Comparison of ENCODE assay signal across 8 cellular contexts in genomic region chr17:74779948-74780400, GRCh38. TPM values are rescaled to one million over a fixed set of nuclear protein-coding genes. Genes with fewer than 3 reads are reported as not detected.
DNase-seq lines count a peak whose midpoint lies in the region; ATAC-seq and TF ChIP-seq lines count a peak whose summit lies in the region.

No MANE protein-coding gene starts in this region.

- intact Hi-C loops in activated CD4-positive, alpha-beta T cell treated with anti-CD3 and anti-CD28 coated beads, Interleukin-2, amount 10 ng/mL, durations not matched to agents 24 days and 14 days (cut with micrococcal nuclease): loop anchor here (5.0 kb wide), 1 partner anchor 92 kb away; the partner anchor contains the start of gene FDXR
- intact Hi-C loops in Right ventricle myocardium superior (cut with DNase I): no loop called here
- intact Hi-C loops in posterior cingulate gyrus (cut with DNase I): no loop called here

- in situ Hi-C loops in GM13976 (cut with MboI; ENCODE audit: low sequenced_read_pairs, unreplicated experiment): no loop called here

- ATAC-seq in HG03139 (IDR thresholded peaks at IDR 0.05; ENCODE audit: unreplicated experiment): peak; percentile 38
- ATAC-seq in Right ventricle myocardium superior (ENCODE audit: poor library complexity): peak; percentile 20
- peak; percentile 91 for ATAC-seq in stimulated activated memory B cell treated with anti-CD40 and anti-IgM and Interleukin-4, amounts not matched to agents 10 μg/mL and 1 μg/mL and 100 μg/mL, for 72 hours

- H3K27me3 Mint-ChIP-seq in activated CD4-positive, alpha-beta T cell treated with anti-CD3 and anti-CD28 coated beads, Interleukin-2, amount 10 ng/mL, durations not matched to agents 24 days and 14 days: no peaks in the 10 kb centered on the region
- no peaks in the 10 kb centered on the region for H3K27me3 Mint-ChIP-seq in stimulated activated memory B cell treated with anti-CD40 and anti-IgM and Interleukin-4, amounts not matched to agents 10 μg/mL and 1 μg/mL and 100 μg/mL, for 72 hours

- H3K4me1 Mint-ChIP-seq in activated CD4-positive, alpha-beta T cell treated with anti-CD3 and anti-CD28 coated beads, Interleukin-2, amount 10 ng/mL, durations not matched to agents 24 days and 14 days: peaks cover 57% of the 10 kb centered on the region
- H3K4me1 Mint-ChIP-seq in stimulated activated memory B cell treated with anti-CD40 and anti-IgM and Interleukin-4, amounts not matched to agents 10 μg/mL and 1 μg/mL and 100 μg/mL, for 72 hours: peaks cover 72% of the 10 kb centered on the region

- H3K36me3 Mint-ChIP-seq in activated CD4-positive, alpha-beta T cell treated with anti-CD3 and anti-CD28 coated beads, Interleukin-2, amount 10 ng/mL, durations not matched to agents 24 days and 14 days (ENCODE audit: low read depth): peaks cover 21% of the 10 kb centered on the region
- peaks cover 19% of the 10 kb centered on the region for H3K36me3 Mint-ChIP-seq in stimulated activated memory B cell treated with anti-CD40 and anti-IgM and Interleukin-4, amounts not matched to agents 10 μg/mL and 1 μg/mL and 100 μg/mL, for 72 hours

- TF ChIP-seq CTCF in GM13976 (IDR thresholded peaks at IDR 0.05; ENCODE audit: borderline replicate concordance, control extremely low read depth, extremely low read depth, insufficient read depth, missing control alignments): no peak

- DNase-seq in GM13976 (ENCODE audit: low spot score): peak; percentile 69
- DNase-seq in activated CD4-positive, alpha-beta T cell treated with anti-CD3 and anti-CD28 coated beads, Interleukin-2, amount 10 ng/mL, durations not matched to agents 24 days and 14 days: peak; percentile 92
- peak; percentile 77 for DNase-seq in Right ventricle myocardium superior
- DNase-seq in D341Med (ENCODE audit: low spot score): no peak
- DNase-seq in NCI-H2196 treated with DMSO at 0.1 percent for 48 hours (lab: John Stamatoyannopoulos, UW; ENCODE audit: unreplicated experiment): no peak
- no peak for DNase-seq in posterior cingulate gyrus

- H3K4me3 Mint-ChIP-seq in activated CD4-positive, alpha-beta T cell treated with anti-CD3 and anti-CD28 coated beads, Interleukin-2, amount 10 ng/mL, durations not matched to agents 24 days and 14 days: peak overlapping the region; percentile 78
- peak overlapping the region; percentile 51 for H3K4me3 Mint-ChIP-seq in stimulated activated memory B cell treated with anti-CD40 and anti-IgM and Interleukin-4, amounts not matched to agents 10 μg/mL and 1 μg/mL and 100 μg/mL, for 72 hours

- peak overlapping the region; percentile 98 for H3K27ac Mint-ChIP-seq in activated CD4-positive, alpha-beta T cell treated with anti-CD3 and anti-CD28 coated beads, Interleukin-2, amount 10 ng/mL, durations not matched to agents 24 days and 14 days
- peak overlapping the region; percentile 77 for H3K27ac Mint-ChIP-seq in stimulated activated memory B cell treated with anti-CD40 and anti-IgM and Interleukin-4, amounts not matched to agents 10 μg/mL and 1 μg/mL and 100 μg/mL, for 72 hours

- H3K9me3 Mint-ChIP-seq in activated CD4-positive, alpha-beta T cell treated with anti-CD3 and anti-CD28 coated beads, Interleukin-2, amount 10 ng/mL, durations not matched to agents 24 days and 14 days: no peaks in the 10 kb centered on the region
- H3K9me3 Mint-ChIP-seq in stimulated activated memory B cell treated with anti-CD40 and anti-IgM and Interleukin-4, amounts not matched to agents 10 μg/mL and 1 μg/mL and 100 μg/mL, for 72 hours: no peaks in the 10 kb centered on the region

RNA-seq across cellular contexts. Expression of gene NAT9, which starts 3.8 kb away (rescaled TPM):
- 62.7 and 67.6 TPM in 2 replicates for total RNA-seq in activated CD4-positive, alpha-beta T cell treated with anti-CD3 and anti-CD28 coated beads, Interleukin-2, amount 10 ng/mL, durations not matched to agents 24 days and 14 days
- 18.6 TPM for total RNA-seq in Right ventricle myocardium superior

RNA-seq across cellular contexts. Expression of gene NHERF1, which starts 31.5 kb away (rescaled TPM):
- total RNA-seq in activated CD4-positive, alpha-beta T cell treated with anti-CD3 and anti-CD28 coated beads, Interleukin-2, amount 10 ng/mL, durations not matched to agents 24 days and 14 days: 134 and 138 TPM in 2 replicates
- total RNA-seq in Right ventricle myocardium superior: 13.7 TPM

RNA-seq across cellular contexts. Expression of gene RAB37, which starts 42.9 kb away (rescaled TPM):
- 5.5 and 7.5 TPM in 2 replicates for total RNA-seq in activated CD4-positive, alpha-beta T cell treated with anti-CD3 and anti-CD28 coated beads, Interleukin-2, amount 10 ng/mL, durations not matched to agents 24 days and 14 days
- 4.1 TPM for total RNA-seq in Right ventricle myocardium superior

Comparison
In these comparisons a context has a peak if more than half of its experiments do, and no peak if none do; other contexts are left out.
1. DNase-seq: peak in GM13976 (single experiment), activated CD4-positive, alpha-beta T cell treated with anti-CD3 and anti-CD28 coated beads, Interleukin-2, amount 10 ng/mL, durations not matched to agents 24 days and 14 days (single experiment) and Right ventricle myocardium superior (single experiment); none in D341Med (single experiment), NCI-H2196 treated with DMSO at 0.1 percent for 48 hours (single experiment) and posterior cingulate gyrus (0 of 10).
2. ATAC-seq: peak in every context shown above with its lines; median percentile 91 in stimulated activated memory B cell treated with anti-CD40 and anti-IgM and Interleukin-4, amounts not matched to agents 10 μg/mL and 1 μg/mL and 100 μg/mL, for 72 hours; 38 in HG03139; 20 in Right ventricle myocardium superior.